ENCODE assay signal across 8 cellular contexts in the genomic region with DNA sequence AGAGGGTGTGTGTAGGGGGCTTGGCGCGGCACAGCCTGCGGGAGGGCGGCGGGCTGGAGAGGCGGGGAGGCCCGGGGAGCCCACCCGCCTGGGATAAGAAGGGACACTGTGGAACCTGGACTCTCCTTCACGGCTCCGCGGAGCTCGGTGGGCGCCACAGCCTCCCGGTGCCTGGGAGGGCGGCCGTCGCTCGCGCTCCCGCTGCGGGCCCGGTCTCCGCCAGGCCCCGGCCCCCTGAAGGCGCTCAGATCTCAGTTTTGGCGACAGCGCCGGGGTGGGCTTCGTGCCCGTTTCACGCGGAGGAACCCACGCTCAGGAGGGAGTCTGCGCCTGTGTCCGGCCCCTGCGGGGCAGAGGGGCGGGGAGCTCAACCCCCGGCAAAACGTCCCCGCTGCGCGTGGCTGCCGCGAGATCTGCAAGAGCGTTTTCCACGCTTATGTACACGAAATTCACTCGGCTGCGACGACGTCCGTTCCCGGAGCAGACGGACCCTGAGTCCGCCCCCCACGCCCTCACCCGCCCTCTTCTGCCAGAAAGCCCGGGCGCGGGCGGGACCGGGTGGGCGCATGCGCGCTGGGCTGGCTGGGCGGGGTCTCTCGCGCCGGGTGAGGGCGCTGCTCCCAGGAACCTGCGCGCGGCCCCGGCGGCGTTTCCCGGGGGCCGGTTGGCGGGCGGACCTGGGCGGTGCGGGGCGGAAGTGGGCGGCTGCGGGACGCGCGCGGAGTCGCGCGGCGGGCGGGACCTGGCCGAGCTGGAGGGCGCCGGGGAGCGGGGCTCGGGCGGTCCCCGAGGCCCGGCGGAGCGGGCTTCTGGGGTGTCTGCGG. TPM values are rescaled to one million over a fixed set of nuclear protein-coding genes. Genes with fewer than 3 reads are reported as not detected.
DNase-seq lines count a peak whose midpoint lies in the region; ATAC-seq and TF ChIP-seq lines count a peak whose summit lies in the region.

A gene (plus strand): TSS at position 704 of the 824 bp plus-strand sequence.

- H4K20me1 ChIP-seq in OCI-LY7 (ENCODE audit: insufficient read depth, low read length) = peaks cover 5% of the 10 kb centered on the region; the same call in 1 of the 2 replicates

- peak; percentile 76 for ATAC-seq in GM21423 (IDR thresholded peaks at IDR 0.05; ENCODE audit: unreplicated experiment)
- peak; percentile 89 for ATAC-seq in mucosa of descending colon

- H3K4me1 ChIP-seq in HUES64 (ENCODE audit: insufficient read depth, low read length) = peaks cover 5% of the 10 kb centered on the region; the same call in 1 of the 2 replicates
- peaks cover 53% of the 10 kb centered on the region for H3K4me1 ChIP-seq in OCI-LY7 (ENCODE audit: insufficient read depth, low read length, poor library complexity, severe bottlenecking)
- H3K4me1 ChIP-seq in mucosa of descending colon (ENCODE audit: low read depth) = peaks cover 21% of the 10 kb centered on the region

- no peaks in the 10 kb centered on the region for H3K9me3 Mint-ChIP-seq in Calu3 (ENCODE audit: low read depth, unreplicated experiment)

- intact Hi-C loops in Calu3 (cut with micrococcal nuclease; ENCODE audit: unreplicated experiment) (no loop called here), OCI-LY7 (cut with micrococcal nuclease; ENCODE audit: unreplicated experiment) (loop anchor here (1.0 kb wide), 1 partner anchor 14 kb away; a partner anchor contains a TSS), mucosa of descending colon (cut with DNase I, micrococcal nuclease) (no loop called here)

- no peaks in the 10 kb centered on the region for H3K27me3 Mint-ChIP-seq in Calu3 (ENCODE audit: unreplicated experiment)

- peak within 1 kb of the TSS; percentile 88 for H3K9ac ChIP-seq in HUES64 (ENCODE audit: low read depth, low read length)

- DNase-seq in Calu3 = peak; percentile 95
- DNase-seq in OCI-LY7 (ENCODE audit: low spot score) = peak; percentile 92
- DNase-seq in activated T-cell treated with anti-CD3 and anti-CD28 coated beads for 24 hours (ENCODE audit: low read depth) = peak; percentile 93
- DNase-seq in epithelial cell of esophagus (ENCODE audit: low read depth) = peak; percentile 88
- DNase-seq in mucosa of descending colon = peak; percentile 95 to 98 (median 96)
- DNase-seq in stimulated activated CD8-positive, alpha-beta memory T cell treated with anti-CD3 and anti-CD28 coated beads, Interleukin-4, amount 100 ng/mL, for 24 hours (ENCODE audit: low read depth) = peak; percentile 96

- TF ChIP-seq CTCF in Calu3 (IDR thresholded peaks at IDR 0.05; ENCODE audit: unreplicated experiment) (no peak), OCI-LY7 (conservative IDR thresholded peaks at IDR 0.05; ENCODE audit: low read length) (no peak), epithelial cell of esophagus (IDR thresholded peaks at IDR 0.05; ENCODE audit: insufficient read depth, low read depth, low read length, missing control alignments) (no peak), mucosa of descending colon (IDR thresholded peaks at IDR 0.05) (no peak)

- no peaks in the 10 kb centered on the region for H3K9me3 ChIP-seq in HUES64 (ENCODE audit: insufficient read depth, low read depth, low read length)
- H3K9me3 ChIP-seq in OCI-LY7 (ENCODE audit: low read length) = no peaks in the 10 kb centered on the region
- H3K9me3 ChIP-seq in mucosa of descending colon = no peaks in the 10 kb centered on the region

- H3K27me3 ChIP-seq in HUES64 (ENCODE audit: insufficient read depth, low read length) = no peaks in the 10 kb centered on the region; the same call in 1 of the 2 replicates

- H3K79me2 ChIP-seq in OCI-LY7 (ENCODE audit: insufficient read depth, low read depth, low read length) = peaks cover 24% of the 10 kb centered on the region

- peak within 1 kb of the TSS; percentile 94 for H3K4me2 ChIP-seq in OCI-LY7 (ENCODE audit: low read length)

- POLR2A ChIA-PET in OCI-LY7 (lab: Charles Lee) = interaction anchor here (0.7 to 4.4 kb wide), 8 partner anchors 12 to 125 kb away, joined by 3 to 26 read pairs (median 6); a partner anchor contains a TSS

- H3K36me3 Mint-ChIP-seq in Calu3 (ENCODE audit: insufficient read depth, unreplicated experiment) = peaks cover 43% of the 10 kb centered on the region

- H3K4me3 Mint-ChIP-seq in Calu3 (ENCODE audit: low read depth, unreplicated experiment) = peak within 1 kb of the TSS; percentile 80

- 1% methylated on average over 105 of the region's 105 CpGs for WGBS in HUES64

- H3K27ac Mint-ChIP-seq in Calu3 (ENCODE audit: unreplicated experiment) = peak within 1 kb of the TSS; percentile 66

- H3K36me3 ChIP-seq in HUES64 (ENCODE audit: insufficient read depth, low read length) = peaks cover 25% of the 10 kb centered on the region
- H3K36me3 ChIP-seq in OCI-LY7 (ENCODE audit: insufficient read depth, low read length) = peaks cover 36% of the 10 kb centered on the region
- no peaks in the 10 kb centered on the region for H3K36me3 ChIP-seq in mucosa of descending colon (ENCODE audit: low read depth)

- BruUV-seq in Calu3 (replicated peaks; lab: Mats Ljungman, UMichigan) = no TSS peak
- no TSS peak for BruUV-seq in OCI-LY7 (replicated peaks; lab: Mats Ljungman, UMichigan)

- no peaks in the 10 kb centered on the region for H3K9me2 ChIP-seq in OCI-LY7 (ENCODE audit: insufficient read depth, low read length)

- H3K4me1 Mint-ChIP-seq in Calu3 (ENCODE audit: low read depth, unreplicated experiment) = no peaks in the 10 kb centered on the region

- H3K4me3 ChIP-seq in HUES64 (ENCODE audit: low read length) = peak within 1 kb of the TSS; percentile 93
- peak within 1 kb of the TSS; percentile 98 for H3K4me3 ChIP-seq in OCI-LY7 (ENCODE audit: low read depth, low read length, poor library complexity, severe bottlenecking)
- H3K4me3 ChIP-seq in epithelial cell of esophagus (ENCODE audit: low read length) = peak within 1 kb of the TSS; percentile 89
- H3K4me3 ChIP-seq in mucosa of descending colon = peak within 1 kb of the TSS; percentile 96

- H3K27ac ChIP-seq in HUES64 (ENCODE audit: low read depth, low read length) = peak within 1 kb of the TSS; percentile 45; the same call in 1 of the 2 replicates
- H3K27ac ChIP-seq in OCI-LY7 (ENCODE audit: low read depth, low read length, poor library complexity, severe bottlenecking) = peak within 1 kb of the TSS; percentile 62

- CTCF ChIA-PET in Calu3 (lab: Charles Lee) = interaction anchor here (0.7 to 1.2 kb wide), 4 partner anchors 13 to 32 kb away, joined by 3 to 4 read pairs (median 3); no protein-coding TSS in a partner anchor
- CTCF ChIA-PET in OCI-LY7 (lab: Charles Lee; ENCODE audit: unreplicated experiment) = interaction anchor here (0.6 kb wide), 1 partner anchor 191 kb away, joined by 3 read pairs; no protein-coding TSS in a partner anchor

- H2AFZ ChIP-seq in OCI-LY7 (ENCODE audit: low read length) = peak within 1 kb of the TSS; percentile 76

RNA-seq across cellular contexts. Expression of the gene that starts here (rescaled TPM):
- total RNA-seq in Calu3 (2022) (41.8 and 43.5 TPM in 2 replicates), OCI-LY7 (2022) (74.8 and 76.1 TPM in 2 replicates), mucosa of descending colon (10 to 100 TPM; 52.9 to 66.2 (median 60.5) TPM)
- polyA plus RNA-seq in HUES64 (2013, experiment 1 of 2) = 46.6 TPM
- polyA plus RNA-seq in HUES64 (2013, experiment 2 of 2) = 44.0 TPM
- total RNA-seq in OCI-LY7 (2014; rRNA removed; shearing (Covaris generic)) = 59.5 and 62.6 TPM in 2 replicates

Comparison
In these comparisons a context has a peak if more than half of its experiments do, and no peak if none do; other contexts are left out.
1. Peak in every context shown above with its lines: DNase-seq, ATAC-seq, H3K4me3 ChIP-seq and H3K27ac ChIP-seq.